8 cellular contexts compared by ENCODE assay signal in genomic region chrX:40735318-40736169, GRCh38. TPM values are rescaled to one million over a fixed set of nuclear protein-coding genes. Genes with fewer than 3 reads are reported as not detected.
DNase-seq lines count a peak whose midpoint lies in the region; ATAC-seq and TF ChIP-seq lines count a peak whose summit lies in the region.

Gene MED14 (minus strand): TSS chrX:40735542. CDS start chrX:40735412, 130 bp downstream.

- no peaks in the 10 kb centered on the region for H3K9me3 ChIP-seq in SK-N-SH
- no peaks in the 10 kb centered on the region for H3K9me3 ChIP-seq in testis

- H3K9me3 Mint-ChIP-seq in activated naive CD4-positive, alpha-beta T cell treated with anti-CD3 and anti-CD28 coated beads, Interleukin-2, amount 50 U/mL, for 24 hours: no peaks in the 10 kb centered on the region

- H3K9me2 ChIP-seq in SK-N-SH: no peaks in the 10 kb centered on the region

- H3K27ac ChIP-seq in SK-N-SH (ENCODE audit: low read depth in 2 of 2, low read length in 1 of 2) (peak within 1 kb of the TSS; percentile 91 to 94), testis (peak within 1 kb of the TSS; percentile 78 to 92)

- H3K4me1 ChIP-seq in SK-N-SH (ENCODE audit: control insufficient read depth in 1 of 2, insufficient read depth in 2 of 2, low read depth in 1 of 2, low read length in 1 of 2): no peaks in the 10 kb centered on the region; a peak in 1 of 4 replicates
- H3K4me1 ChIP-seq in testis: no peaks in the 10 kb centered on the region

- peak within 1 kb of the TSS; percentile 98 for H3K27ac Mint-ChIP-seq in activated naive CD4-positive, alpha-beta T cell treated with anti-CD3 and anti-CD28 coated beads, Interleukin-2, amount 50 U/mL, for 24 hours

- H3K4me1 Mint-ChIP-seq in activated naive CD4-positive, alpha-beta T cell treated with anti-CD3 and anti-CD28 coated beads, Interleukin-2, amount 50 U/mL, for 24 hours: peaks cover 48% of the 10 kb centered on the region

- H3K36me3 Mint-ChIP-seq in activated naive CD4-positive, alpha-beta T cell treated with anti-CD3 and anti-CD28 coated beads, Interleukin-2, amount 50 U/mL, for 24 hours: no peaks in the 10 kb centered on the region

- TF ChIP-seq RAD21 in SK-N-SH (IDR thresholded peaks at IDR 0.05; ENCODE audit: low read length): peak; percentile 16; the same call in 1 of the 2 replicates

- H3K4me3 Mint-ChIP-seq in activated naive CD4-positive, alpha-beta T cell treated with anti-CD3 and anti-CD28 coated beads, Interleukin-2, amount 50 U/mL, for 24 hours: peak within 1 kb of the TSS; percentile 92

- H3K9ac ChIP-seq in SK-N-SH: peak within 1 kb of the TSS; percentile 88

- H3K79me2 ChIP-seq in SK-N-SH (ENCODE audit: insufficient read depth): peaks cover 42% of the 10 kb centered on the region

- ATAC-seq in HG02588 (IDR thresholded peaks at IDR 0.05; ENCODE audit: unreplicated experiment): peak; percentile 88
- ATAC-seq in omental fat pad (ENCODE audit: low FRiP score): peak; percentile 97

- intact Hi-C loops in testis (cut with DNase I; ENCODE audit: low total_unique reads): no loop called here

- no peaks in the 10 kb centered on the region for H3K27me3 Mint-ChIP-seq in activated naive CD4-positive, alpha-beta T cell treated with anti-CD3 and anti-CD28 coated beads, Interleukin-2, amount 50 U/mL, for 24 hours

- no peak for TF ChIP-seq EP300 in SK-N-SH (IDR thresholded peaks at IDR 0.05; ENCODE audit: borderline replicate concordance in 1 of 2, low read depth in 1 of 2, low read length in 1 of 2)

- H4K20me1 ChIP-seq in SK-N-SH (ENCODE audit: insufficient read depth): peaks cover 21% of the 10 kb centered on the region

- H2AFZ ChIP-seq in SK-N-SH (ENCODE audit: low read depth): peak within 1 kb of the TSS; percentile 79

- TF ChIP-seq CTCF in GM10266 (IDR thresholded peaks at IDR 0.05; ENCODE audit: control insufficient read depth, insufficient read depth, low read depth, missing control alignments): peak; percentile 24
- TF ChIP-seq CTCF in SK-N-SH (IDR thresholded peaks at IDR 0.05): peak; percentile 57
- TF ChIP-seq CTCF in omental fat pad (IDR thresholded peaks at IDR 0.05): peak in 1 of 3 donors; percentile 39
- TF ChIP-seq CTCF in testis (IDR thresholded peaks at IDR 0.05): peak in 2 of 3 experiments; percentile 13 to 33

- H3F3A ChIP-seq in SK-N-SH (replicated peaks; ENCODE audit: insufficient read depth): peaks cover 4% of the 10 kb centered on the region

- H3K36me3 ChIP-seq in SK-N-SH (replicated peaks in 1 of 2; ENCODE audit: control insufficient read depth in 1 of 2, insufficient read depth in 2 of 2, low read length in 1 of 2): no peaks in the 10 kb centered on the region
- no peaks in the 10 kb centered on the region for H3K36me3 ChIP-seq in testis (ENCODE audit: low read depth, missing control alignments)

- H3K4me2 ChIP-seq in SK-N-SH: peak within 1 kb of the TSS; percentile 80

- POLR2A ChIA-PET in SK-N-SH (lab: Yijun Ruan, JAX): interaction anchor here (0.6 to 1.2 kb wide), 3 partner anchors 57 to 192 kb away, joined by 3 to 4 read pairs (median 3); partner anchors contain the start of gene CXorf38

- 2% methylated on average over 14 of the region's 88 CpGs for WGBS in SK-N-SH (ENCODE audit: low lambda C conversion rate)
- 0% methylated on average over 8 to 56 of the region's 88 CpGs for WGBS in testis, 2 donors

- H3K4me3 ChIP-seq in SK-N-SH (ENCODE audit: low read depth in 2 of 2, low read length in 1 of 2) (peak within 1 kb of the TSS; percentile 73 to 78), testis (peak within 1 kb of the TSS; percentile 63 to 78)

- CTCF ChIA-PET in SK-N-SH (lab: Yijun Ruan, JAX): interaction anchor here (0.6 to 2.3 kb wide), 6 partner anchors 9 to 302 kb away, joined by 3 to 5 read pairs (median 3); no protein-coding TSS in a partner anchor

- no peak for TF ChIP-seq POLR2A in testis (IDR thresholded peaks at IDR 0.05)

- H3K27me3 ChIP-seq in SK-N-SH (ENCODE audit: insufficient read depth) (no peaks in the 10 kb centered on the region), testis (no peaks in the 10 kb centered on the region)

- DNase-seq in GM10266 (ENCODE audit: extremely low spot score) (peak; percentile 77), NCI-H1048 (lab: John Stamatoyannopoulos, UW) (peak; percentile 88), SK-N-SH (peak; percentile 90), globus pallidus (ENCODE audit: low spot score) (peak; percentile 88), omental fat pad (ENCODE audit: low spot score) (peak; percentile 67), testis (peak; percentile 90)

TF ChIP-seq in SK-N-SH, 30 proteins besides CTCF, POLR2A, EP300 and RAD21:
- peak; percentile 61; the same call in 1 of the 2 replicates for TF ChIP-seq MAX (IDR thresholded peaks at IDR 0.05; ENCODE audit: low read depth)
- 0 out of 2 replicates have a peak, but pooled peaks have one; percentile 18 for TF ChIP-seq YY1 (IDR thresholded peaks at IDR 0.05; ENCODE audit: low read depth)
- TF ChIP-seq SIN3A (IDR thresholded peaks at IDR 0.05; ENCODE audit: borderline replicate concordance, low read depth, low read length): peak; percentile 62; the same call in 1 of the 2 replicates
- no peak for TF ChIP-seq NRF1 (IDR thresholded peaks at IDR 0.05; ENCODE audit: low read depth, low read length)
- peak; percentile 65; the same call in 1 of the 2 replicates for TF ChIP-seq POLR2AphosphoS5 (IDR thresholded peaks at IDR 0.05; ENCODE audit: low read depth, low read length)
- TF ChIP-seq TCF12 (IDR thresholded peaks at IDR 0.05): no peak; the same call in 1 of the 2 replicates
- TF ChIP-seq ELF1 (IDR thresholded peaks at IDR 0.05): peak; percentile 69
- peak; percentile 28; the same call in 1 of the 2 replicates for TF ChIP-seq SMC3 (IDR thresholded peaks at IDR 0.05; ENCODE audit: low read depth, low read length)
- no peak for TF ChIP-seq FOXJ3 (CRISPR knock-in tag; IDR thresholded peaks at IDR 0.05)
- TF ChIP-seq GABPA (IDR thresholded peaks at IDR 0.05; ENCODE audit: low read depth): peak; percentile 74
- TF ChIP-seq PBX3 (IDR thresholded peaks at IDR 0.05): 0 out of 2 replicates have a peak, but pooled peaks have one; percentile 24
TF ChIP-seq in SK-N-SH: peak in this region for 8.

RNA-seq across cellular contexts. Expression of gene MED14, which starts in this region (rescaled TPM):
- 24.5 and 25.6 TPM in 2 replicates for polyA plus RNA-seq in SK-N-SH (2012; rRNA removed)
- 21.1 and 23.4 TPM in 2 replicates for polyA plus RNA-seq in SK-N-SH (2012; cell fraction: cytosol; rRNA removed)
- 39.3 and 64.9 TPM in 2 replicates for polyA plus RNA-seq in SK-N-SH (2012; cell fraction: nucleus; rRNA removed)
- total RNA-seq in omental fat pad: 10 to 100 TPM; 26.5 to 36.9 (median 32.4) TPM
- 10 to 100 TPM; 16.7 to 19.1 TPM for total RNA-seq in testis
- 13.2 TPM for polyA plus RNA-seq in testis (ENCODE audit: insufficient read depth, low read depth, low replicate concordance)

Comparison
In these comparisons a context has a peak if more than half of its experiments do, and no peak if none do; other contexts are left out.
1. Peak in every context shown above with its lines: DNase-seq, ATAC-seq, H3K4me3 ChIP-seq and H3K27ac ChIP-seq.